8 cellular contexts compared by ENCODE assay signal in genomic region chr14:58171090-58171489, GRCh38. TPM values are rescaled to one million over a fixed set of nuclear protein-coding genes. Genes with fewer than 3 reads are reported as not detected.
DNase-seq lines count a peak whose midpoint lies in the region; ATAC-seq, FAIRE-seq and TF ChIP-seq lines count a peak whose summit lies in the region.

No MANE protein-coding gene starts in this region.

- TF ChIP-seq CTCF in KMS-11 (conservative IDR thresholded peaks at IDR 0.05; ENCODE audit: low read depth, low read length) = no peak
- TF ChIP-seq CTCF in gastrocnemius medialis (IDR thresholded peaks at IDR 0.05 in 4 of 5, conservative IDR thresholded peaks at IDR 0.05 in 1 of 5) = no peak
- no peak for TF ChIP-seq CTCF in esophagus squamous epithelium (IDR thresholded peaks at IDR 0.05)

- no peaks in the 10 kb centered on the region for H3K9me3 ChIP-seq in adipocyte (ENCODE audit: control insufficient read depth, low read length)
- no peaks in the 10 kb centered on the region for H3K9me3 ChIP-seq in right cardiac atrium (ENCODE audit: control insufficient read depth, low read length)
- H3K9me3 ChIP-seq in gastrocnemius medialis = no peaks in the 10 kb centered on the region
- H3K9me3 ChIP-seq in esophagus squamous epithelium = no peaks in the 10 kb centered on the region

- H3K4me3 ChIP-seq in KMS-11 (IDR thresholded peaks at IDR 0.05; ENCODE audit: insufficient read depth, low read depth, low read length) = no peak overlapping the region
- H3K4me3 ChIP-seq in adipocyte (ENCODE audit: low read length) = peak overlapping the region; percentile 10
- H3K4me3 ChIP-seq in right cardiac atrium (ENCODE audit: low read length) = no peak overlapping the region
- peak overlapping the region in 2 of 4 donors; percentile 2 to 4 for H3K4me3 ChIP-seq in gastrocnemius medialis
- H3K4me3 ChIP-seq in esophagus squamous epithelium = peak overlapping the region in 2 of 4 donors; percentile 12 to 13

- H3K9ac ChIP-seq in KMS-11 (peak overlapping the region; percentile 59; the same call in 1 of the 2 replicates), adipocyte (ENCODE audit: low read length) (peak overlapping the region; percentile 46)

- no peaks in the 10 kb centered on the region for H3K79me2 ChIP-seq in KMS-11 (ENCODE audit: insufficient read depth, low read depth)

- peak overlapping the region; percentile 53 for H2AFZ ChIP-seq in KMS-11 (ENCODE audit: low read depth)

- peak; percentile 60 for DNase-seq in H54 (ENCODE audit: insufficient read length, low spot score)
- DNase-seq in OCI-M1 (lab: John Stamatoyannopoulos, UW) = peak; percentile 88
- DNase-seq in adipocyte (ENCODE audit: low read depth) = peak; percentile 83
- peak; percentile 77 to 85 (median 81) for DNase-seq in right cardiac atrium
- peak; percentile 25 to 76 for DNase-seq in gastrocnemius medialis
- DNase-seq in esophagus squamous epithelium (lab: John Stamatoyannopoulos, UW) = no peak

- peak; percentile 90 for FAIRE-seq in G401.6 (lab: Jason Lieb, UNC)
- FAIRE-seq in H54 (lab: Jason Lieb, UNC) = peak; percentile 95

- no peak for TF ChIP-seq POLR2A in H54 (IDR thresholded peaks at IDR 0.05; ENCODE audit: low read depth, low read length)
- no peak for TF ChIP-seq POLR2A in gastrocnemius medialis (IDR thresholded peaks at IDR 0.05)
- no peak for TF ChIP-seq POLR2A in esophagus squamous epithelium (IDR thresholded peaks at IDR 0.05)

- intact Hi-C loops in right cardiac atrium (cut with DNase I) (no loop called here), gastrocnemius medialis (cut with DNase I; ENCODE audit: low total_unique reads) (no loop called here), esophagus squamous epithelium (cut with DNase I) (no loop called here)

- WGBS in right cardiac atrium = 22% methylated on average over 6 of the region's 6 CpGs
- 5 to 27% methylated on average over 5 to 6 of the region's 6 CpGs for WGBS in esophagus squamous epithelium, 2 donors

- in situ Hi-C loops in gastrocnemius medialis (cut with MboI; ENCODE audit: low sequenced_read_pairs in 4 of 4) = no loop called here

- H3K27ac ChIP-seq in KMS-11 = peak overlapping the region; percentile 72; the same call in 1 of the 2 replicates
- H3K27ac ChIP-seq in right cardiac atrium (ENCODE audit: low read length) = no peak overlapping the region
- no peak overlapping the region for H3K27ac ChIP-seq in gastrocnemius medialis
- peak overlapping the region in 2 of 4 donors; percentile 59 to 68 for H3K27ac ChIP-seq in esophagus squamous epithelium

- ATAC-seq in right cardiac atrium (peak; percentile 92 to 96), gastrocnemius medialis (peak; percentile 77 to 97)

- peak overlapping the region; percentile 31 for H3K4me2 ChIP-seq in KMS-11

- H4K20me1 ChIP-seq in KMS-11 (ENCODE audit: insufficient read depth) = no peaks in the 10 kb centered on the region

- H3K4me1 ChIP-seq in KMS-11 (ENCODE audit: low read depth, poor library complexity, severe bottlenecking) = peaks cover 14% of the 10 kb centered on the region
- peaks cover 17% of the 10 kb centered on the region for H3K4me1 ChIP-seq in adipocyte (ENCODE audit: control insufficient read depth, insufficient read depth, low read length)
- peaks cover 2% of the 10 kb centered on the region for H3K4me1 ChIP-seq in right cardiac atrium (ENCODE audit: control insufficient read depth, insufficient read depth, low read length)
- peaks cover 0 to 3% of the 10 kb centered on the region in 2 donors for H3K4me1 ChIP-seq in gastrocnemius medialis
- peaks cover 0 to 14% (median 0%) of the 10 kb centered on the region in 3 donors for H3K4me1 ChIP-seq in esophagus squamous epithelium

- H3K36me3 ChIP-seq in KMS-11 (ENCODE audit: insufficient read depth) (no peaks in the 10 kb centered on the region), adipocyte (ENCODE audit: control insufficient read depth, insufficient read depth, low read length, severe bottlenecking) (no peaks in the 10 kb centered on the region), gastrocnemius medialis (no peaks in the 10 kb centered on the region), esophagus squamous epithelium (no peaks in the 10 kb centered on the region)

- H3K27me3 ChIP-seq in KMS-11 (ENCODE audit: insufficient read depth, low read depth) (no peaks in the 10 kb centered on the region), adipocyte (replicated peaks; ENCODE audit: control insufficient read depth, insufficient read depth, low read length) (no peaks in the 10 kb centered on the region), right cardiac atrium (ENCODE audit: control insufficient read depth, insufficient read depth) (no peaks in the 10 kb centered on the region), gastrocnemius medialis (no peaks in the 10 kb centered on the region), esophagus squamous epithelium (no peaks in the 10 kb centered on the region)

RNA-seq across cellular contexts. Expression of gene ARMH4, which starts 19.1 kb away (rescaled TPM):
- 1 to 10 TPM; 5.4 to 9.9 (median 8.4) TPM for total RNA-seq in right cardiac atrium
- 2.1 TPM for polyA plus RNA-seq in right cardiac atrium
- total RNA-seq in gastrocnemius medialis = 1 to 10 TPM; 1.2 to 3.7 (median 2.0) TPM
- 1 to 10 TPM in 3 of 4 donors, under 1 TPM in 1; 0.44 to 4.4 (median 2.4) TPM for total RNA-seq in esophagus squamous epithelium

RNA-seq across cellular contexts. Expression of gene ACTR10, which starts 28.9 kb away (rescaled TPM):
- total RNA-seq in right cardiac atrium (10 to 100 TPM; 71.3 to 80.1 (median 74.3) TPM), gastrocnemius medialis (100 to 1,000 TPM in 2 of 4 donors, 10 to 100 TPM in 2; 70.6 to 104 (median 88.8) TPM), esophagus squamous epithelium (10 to 100 TPM; 19.2 to 62.6 (median 39.4) TPM)
- polyA plus RNA-seq in right cardiac atrium = 130 TPM
